Comparison of ENCODE assay signal across 18 cellular contexts in the genomic region with DNA sequence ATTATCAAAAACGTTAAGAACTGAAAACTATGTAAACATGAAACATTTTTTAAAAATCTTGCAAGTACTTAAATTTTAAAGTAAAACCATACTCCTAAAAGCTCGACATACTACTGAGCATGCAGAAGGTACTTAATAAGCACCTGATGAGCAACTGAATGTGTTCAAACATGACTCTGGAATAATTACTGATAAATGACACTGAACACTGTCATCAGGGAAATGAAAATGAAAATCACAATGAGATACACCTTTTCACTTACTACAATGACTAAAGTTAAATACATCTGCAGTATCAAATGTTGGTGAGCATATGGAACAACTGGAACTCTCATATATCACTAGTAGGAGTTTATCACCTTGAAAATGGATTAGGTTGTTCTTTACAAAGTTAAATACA.
"Had no signal": no experiment of that assay in that cellular context is flagged by ENCODE, and none has a peak within 500 bp of the region (broad histone marks: within the 10 kb centered on the region; RNA-seq: fewer than 3 reads in every experiment).

No MANE protein-coding gene starts in this region.

- H3K4me3 Mint-ChIP-seq: activated CD4-positive, alpha-beta T cell treated with anti-CD3 and anti-CD28 coated beads, Interleukin-2, amount 10 ng/mL, durations not matched to agents 24 days and 14 days; activated CD8-positive, alpha-beta memory T cell treated with anti-CD3 and anti-CD28 coated beads, Interleukin-2, amount 10 ng/mL, durations not matched to agents 7 days and 5 days; activated T-cell treated with anti-CD3 and anti-CD28 coated beads, Interleukin-2, amount 50 U/mL, for 24 hours; T-helper 1 cell treated with Interleukin-12 subunit alpha and Interleukin-12 subunit beta and Interleukin-4 antibody, amounts not matched to agents 30 μg/mL and 1 μg/mL, for 36 hours had no signal

- DNase-seq: activated CD4-positive, alpha-beta T cell treated with anti-CD3 and anti-CD28 coated beads for 1 hour; activated CD4-positive, alpha-beta T cell treated with anti-CD3 and anti-CD28 coated beads, Interleukin-2, amount 10 ng/mL, durations not matched to agents 24 days and 14 days; activated CD4-positive, alpha-beta T cell treated with anti-CD3 and anti-CD28 coated beads, Interleukin-2, amount 50 U/mL, for 48 hours; activated CD8-positive, alpha-beta memory T cell treated with anti-CD3 and anti-CD28 coated beads, Interleukin-2, amount 10 ng/mL, durations not matched to agents 7 days and 5 days; activated naive CD4-positive, alpha-beta T cell treated with anti-CD3 and anti-CD28 coated beads, Interleukin-2, amount 50 U/mL, for 16 hours; activated T-cell treated with anti-CD3 and anti-CD28 coated beads, Interleukin-2, amount 50 U/mL, for 24 hours; aorta; body of pancreas; Kasumi-1; KBM-7; NCI-H1930; NCI-H446; NCI-H524; SHP77 had no signal

- H3K9me3 Mint-ChIP-seq: activated CD4-positive, alpha-beta T cell treated with anti-CD3 and anti-CD28 coated beads, Interleukin-2, amount 10 ng/mL, durations not matched to agents 24 days and 14 days; activated T-cell treated with anti-CD3 and anti-CD28 coated beads, Interleukin-2, amount 50 U/mL, for 24 hours; T-helper 1 cell treated with Interleukin-12 subunit alpha and Interleukin-12 subunit beta and Interleukin-4 antibody, amounts not matched to agents 30 μg/mL and 1 μg/mL, for 36 hours had no signal

- FAIRE-seq: RCC 7860 had no signal

- ATAC-seq: activated CD8-positive, alpha-beta memory T cell treated with anti-CD3 and anti-CD28 coated beads, Interleukin-2, amount 10 ng/mL, durations not matched to agents 7 days and 5 days; body of pancreas had no signal

- H3K27ac Mint-ChIP-seq: activated CD4-positive, alpha-beta T cell treated with anti-CD3 and anti-CD28 coated beads, Interleukin-2, amount 10 ng/mL, durations not matched to agents 24 days and 14 days; activated CD8-positive, alpha-beta memory T cell treated with anti-CD3 and anti-CD28 coated beads, Interleukin-2, amount 10 ng/mL, durations not matched to agents 7 days and 5 days; T-helper 1 cell treated with Interleukin-12 subunit alpha and Interleukin-12 subunit beta and Interleukin-4 antibody, amounts not matched to agents 30 μg/mL and 1 μg/mL, for 36 hours had no signal

- H3K4me3 ChIP-seq: body of pancreas, cardiac muscle cell, SJSA1 had no signal

- H3K27me3 Mint-ChIP-seq: activated CD4-positive, alpha-beta T cell treated with anti-CD3 and anti-CD28 coated beads, Interleukin-2, amount 10 ng/mL, durations not matched to agents 24 days and 14 days; activated CD8-positive, alpha-beta memory T cell treated with anti-CD3 and anti-CD28 coated beads, Interleukin-2, amount 10 ng/mL, durations not matched to agents 7 days and 5 days; activated T-cell treated with anti-CD3 and anti-CD28 coated beads, Interleukin-2, amount 50 U/mL, for 24 hours had no signal
